In the genomic region with DNA sequence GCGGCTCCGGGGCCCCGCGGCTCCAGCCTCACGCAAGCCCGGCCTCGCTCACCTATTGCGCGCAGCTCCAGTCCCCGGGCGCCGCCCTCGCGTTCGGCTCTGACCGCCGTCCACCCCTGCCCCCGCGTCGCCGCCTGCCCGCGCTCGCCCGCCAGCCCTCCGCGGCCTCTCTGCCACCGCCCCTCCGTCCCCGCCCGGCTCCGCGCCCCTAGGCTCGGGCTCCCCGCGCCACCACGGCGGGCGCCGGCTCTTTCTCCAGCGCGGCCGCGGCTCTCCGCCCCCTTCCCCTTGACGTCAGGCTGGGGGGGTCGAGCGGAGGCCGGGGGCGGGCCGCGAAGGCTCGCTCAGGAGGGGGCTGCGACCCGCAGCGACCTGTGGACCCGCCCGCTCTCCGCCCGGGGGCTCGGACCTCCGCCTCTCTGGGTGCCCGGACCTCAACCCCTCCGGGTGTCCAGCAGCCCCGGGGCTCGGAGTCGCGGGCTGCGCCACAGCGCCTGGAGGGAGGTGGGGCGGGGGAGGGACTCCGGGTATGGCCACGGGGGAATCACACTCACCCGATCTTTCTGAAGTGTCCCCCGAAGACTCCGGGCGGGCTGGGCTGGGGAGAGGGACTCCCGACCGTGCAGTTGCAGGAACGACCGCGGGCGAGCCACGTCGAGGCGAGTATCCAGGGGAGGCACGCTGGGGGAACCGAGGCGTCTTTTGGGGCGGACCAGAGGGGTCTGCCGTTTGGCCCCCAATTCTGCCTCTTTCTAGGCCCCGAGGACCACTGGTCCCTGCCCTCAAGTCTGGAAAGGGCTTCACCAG, we compare ENCODE assay signal across 1 cellular context.
A peak's percentile ranks its signal among the peaks of the same experiment; 100 is the strongest.
TF ChIP-seq lines count a peak whose summit lies in the region.

SEMA4C (minus strand) TSS at position 257 of the 807 bp plus-strand sequence. CDS start 2,194 bp downstream, outside the sequence.

TF ChIP-seq in HepG2, 621 proteins besides CTCF, POLR2A, EP300 and RAD21 (continued from another document and continues in another):
- TF ChIP-seq ZBTB10 (CRISPR knock-in tag; IDR thresholded peaks at IDR 0.05; ENCODE audit: borderline replicate concordance) (peak; percentile 24; the same call in 1 of the 2 replicates), GTF2F1 (IDR thresholded peaks at IDR 0.05; ENCODE audit: low read length) (no peak), NFKB2 (CRISPR knock-in tag; IDR thresholded peaks at IDR 0.05; ENCODE audit: borderline replicate concordance) (no peak), HES4 (CRISPR knock-in tag; IDR thresholded peaks at IDR 0.05; ENCODE audit: borderline replicate concordance) (peak; percentile 86), TOPORS (CRISPR knock-in tag; IDR thresholded peaks at IDR 0.05) (no peak), RFXANK (CRISPR knock-in tag; IDR thresholded peaks at IDR 0.05) (no peak), ZNF577 (CRISPR knock-in tag; IDR thresholded peaks at IDR 0.05; ENCODE audit: borderline replicate concordance, low read depth) (no peak), SYNCRIP (IDR thresholded peaks at IDR 0.05; ENCODE audit: insufficient read depth, low read depth, low read length) (no peak), TCF7 (IDR thresholded peaks at IDR 0.05; ENCODE audit: low read depth) (no peak), CCAR2 (optimal IDR thresholded peaks at IDR 0.05; ENCODE audit: low read depth, low read length) (no peak), FOXC1 (CRISPR knock-in tag; IDR thresholded peaks at IDR 0.05; ENCODE audit: borderline replicate concordance) (peak; percentile 56; the same call in 1 of the 2 replicates), JDP2 (CRISPR knock-in tag; IDR thresholded peaks at IDR 0.05; ENCODE audit: borderline replicate concordance) (no peak), ZNF781 (CRISPR knock-in tag; IDR thresholded peaks at IDR 0.05; ENCODE audit: borderline replicate concordance, not compliant biosample characterization) (no peak), TBP (CRISPR knock-in tag; IDR thresholded peaks at IDR 0.05) (no peak), PAXIP1 (CRISPR knock-in tag; conservative IDR thresholded peaks at IDR 0.05) (peak; percentile 54; the same call in 1 of the 2 replicates), FLYWCH1 (CRISPR knock-in tag; IDR thresholded peaks at IDR 0.05) (no peak), ZNF251 (CRISPR knock-in tag; IDR thresholded peaks at IDR 0.05) (no peak), ZNF142 (CRISPR knock-in tag; IDR thresholded peaks at IDR 0.05) (peak; percentile 31; the same call in 1 of the 2 replicates), SNAPC5 (CRISPR knock-in tag; IDR thresholded peaks at IDR 0.05; ENCODE audit: borderline replicate concordance) (no peak), ARHGAP35 (CRISPR knock-in tag; IDR thresholded peaks at IDR 0.05; ENCODE audit: borderline replicate concordance) (peak; percentile 84; the same call in 1 of the 2 replicates), ZNF616 (CRISPR knock-in tag; IDR thresholded peaks at IDR 0.05; ENCODE audit: low read depth) (no peak), ZNF644 (CRISPR knock-in tag; IDR thresholded peaks at IDR 0.05; ENCODE audit: low read depth) (no peak), RAD51 (IDR thresholded peaks at IDR 0.05; ENCODE audit: borderline replicate concordance) (no peak)
- TF ChIP-seq, protein P1, sequence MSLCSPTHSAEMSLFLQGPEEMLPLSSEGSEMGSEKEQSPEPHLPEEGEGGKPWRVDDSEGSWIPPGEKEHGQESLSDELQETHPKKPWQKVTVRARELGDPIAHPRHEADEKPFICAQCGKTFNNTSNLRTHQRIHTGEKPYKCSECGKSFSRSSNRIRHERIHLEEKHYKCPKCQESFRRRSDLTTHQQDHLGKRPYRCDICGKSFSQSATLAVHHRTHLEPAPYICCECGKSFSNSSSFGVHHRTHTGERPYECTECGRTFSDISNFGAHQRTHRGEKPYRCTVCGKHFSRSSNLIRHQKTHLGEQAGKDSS (CRISPR knock-in tag; IDR thresholded peaks at IDR 0.05; ENCODE audit: borderline replicate concordance, low read depth) = no peak
- TF ChIP-seq, protein P2, sequence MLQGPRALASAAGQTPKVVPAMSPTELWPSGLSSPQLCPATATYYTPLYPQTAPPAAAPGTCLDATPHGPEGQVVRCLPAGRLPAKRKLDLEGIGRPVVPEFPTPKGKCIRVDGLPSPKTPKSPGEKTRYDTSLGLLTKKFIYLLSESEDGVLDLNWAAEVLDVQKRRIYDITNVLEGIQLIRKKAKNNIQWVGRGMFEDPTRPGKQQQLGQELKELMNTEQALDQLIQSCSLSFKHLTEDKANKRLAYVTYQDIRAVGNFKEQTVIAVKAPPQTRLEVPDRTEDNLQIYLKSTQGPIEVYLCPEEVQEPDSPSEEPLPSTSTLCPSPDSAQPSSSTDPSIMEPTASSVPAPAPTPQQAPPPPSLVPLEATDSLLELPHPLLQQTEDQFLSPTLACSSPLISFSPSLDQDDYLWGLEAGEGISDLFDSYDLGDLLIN (CRISPR knock-in tag; IDR thresholded peaks at IDR 0.05; ENCODE audit: borderline replicate concordance) = peak; percentile 52; the same call in 1 of the 2 replicates
- TF ChIP-seq, protein P3, sequence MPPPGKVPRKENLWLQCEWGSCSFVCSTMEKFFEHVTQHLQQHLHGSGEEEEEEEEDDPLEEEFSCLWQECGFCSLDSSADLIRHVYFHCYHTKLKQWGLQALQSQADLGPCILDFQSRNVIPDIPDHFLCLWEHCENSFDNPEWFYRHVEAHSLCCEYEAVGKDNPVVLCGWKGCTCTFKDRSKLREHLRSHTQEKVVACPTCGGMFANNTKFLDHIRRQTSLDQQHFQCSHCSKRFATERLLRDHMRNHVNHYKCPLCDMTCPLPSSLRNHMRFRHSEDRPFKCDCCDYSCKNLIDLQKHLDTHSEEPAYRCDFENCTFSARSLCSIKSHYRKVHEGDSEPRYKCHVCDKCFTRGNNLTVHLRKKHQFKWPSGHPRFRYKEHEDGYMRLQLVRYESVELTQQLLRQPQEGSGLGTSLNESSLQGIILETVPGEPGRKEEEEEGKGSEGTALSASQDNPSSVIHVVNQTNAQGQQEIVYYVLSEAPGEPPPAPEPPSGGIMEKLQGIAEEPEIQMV (CRISPR knock-in tag; IDR thresholded peaks at IDR 0.05; ENCODE audit: low read depth) = 0 out of 2 replicates have a peak, but pooled peaks have one; percentile 47
- TF ChIP-seq, protein P4, sequence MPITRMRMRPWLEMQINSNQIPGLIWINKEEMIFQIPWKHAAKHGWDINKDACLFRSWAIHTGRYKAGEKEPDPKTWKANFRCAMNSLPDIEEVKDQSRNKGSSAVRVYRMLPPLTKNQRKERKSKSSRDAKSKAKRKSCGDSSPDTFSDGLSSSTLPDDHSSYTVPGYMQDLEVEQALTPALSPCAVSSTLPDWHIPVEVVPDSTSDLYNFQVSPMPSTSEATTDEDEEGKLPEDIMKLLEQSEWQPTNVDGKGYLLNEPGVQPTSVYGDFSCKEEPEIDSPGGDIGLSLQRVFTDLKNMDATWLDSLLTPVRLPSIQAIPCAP (CRISPR knock-in tag; IDR thresholded peaks at IDR 0.05; ENCODE audit: low read depth) = no peak
